ENCODE assay signal across 19 cellular contexts in genomic region chr5:66824476-66824875, GRCh38.
DNase-seq lines count a peak whose midpoint lies in the region; ATAC-seq and TF ChIP-seq lines count a peak whose summit lies in the region.
"Had no signal": no experiment of that assay in that cellular context is flagged by ENCODE, and none has a peak within 500 bp of the region (broad histone marks: within the 10 kb centered on the region; RNA-seq: fewer than 3 reads in every experiment).

No MANE protein-coding gene starts in this region.

- H3K4me1 Mint-ChIP-seq in activated CD8-positive, alpha-beta T cell treated with anti-CD3 and anti-CD28 coated beads for 36 hours (ENCODE audit: low read depth), result peaks cover 38% of the 10 kb centered on the region
- H3K4me1 Mint-ChIP-seq in activated CD8-positive, alpha-beta T cell treated with anti-CD3 and anti-CD28 coated beads, Interleukin-2, amount 10 ng/mL, durations not matched to agents 7 days and 5 days (ENCODE audit: low read depth), result peaks cover 54% of the 10 kb centered on the region
- H3K4me1 Mint-ChIP-seq in natural killer cell treated with Interleukin-12 subunit alpha and Interleukin-12 subunit beta and Interleukin-15 and Interleukin-18, amount 100 ng/mL, for 72 hours (ENCODE audit: low read depth in 2 of 2), result peaks cover 27 to 53% of the 10 kb centered on the region in 2 donors
- H3K4me1 Mint-ChIP-seq in natural killer cell, result peaks cover 15 to 16% of the 10 kb centered on the region in 2 donors
- H3K4me1 Mint-ChIP-seq in activated T-helper 17 cell treated with anti-CD3 and anti-CD28 coated beads, Interleukin-2, amount 50 U/mL, for 72 hours, result peaks cover 32% of the 10 kb centered on the region

- H3K27me3 Mint-ChIP-seq in activated CD8-positive, alpha-beta T cell treated with anti-CD3 and anti-CD28 coated beads for 36 hours, result peaks cover 15% of the 10 kb centered on the region
- H3K27me3 Mint-ChIP-seq in activated CD8-positive, alpha-beta T cell treated with anti-CD3 and anti-CD28 coated beads, Interleukin-2, amount 10 ng/mL, durations not matched to agents 7 days and 5 days (ENCODE audit: low read depth), result no peaks in the 10 kb centered on the region
- peaks cover 10 to 17% of the 10 kb centered on the region in 2 donors for H3K27me3 Mint-ChIP-seq in natural killer cell treated with Interleukin-12 subunit alpha and Interleukin-12 subunit beta and Interleukin-15 and Interleukin-18, amount 100 ng/mL, for 72 hours
- H3K27me3 Mint-ChIP-seq in natural killer cell (ENCODE audit: low read depth in 2 of 2), result peaks cover 17 to 39% of the 10 kb centered on the region in 2 donors
- H3K27me3 Mint-ChIP-seq in activated T-helper 17 cell treated with anti-CD3 and anti-CD28 coated beads, Interleukin-2, amount 50 U/mL, for 72 hours, result no peaks in the 10 kb centered on the region
- H3K27me3 Mint-ChIP-seq: CD4-positive, CD25-positive, alpha-beta regulatory T cell had no signal

- TF ChIP-seq CTCF in activated CD8-positive, alpha-beta T cell treated with anti-CD3 and anti-CD28 coated beads for 36 hours (IDR thresholded peaks at IDR 0.05), result no peak
- no peak for TF ChIP-seq CTCF in natural killer cell (IDR thresholded peaks at IDR 0.05)

- no peak for ATAC-seq in activated CD8-positive, alpha-beta T cell treated with anti-CD3 and anti-CD28 coated beads for 36 hours
- ATAC-seq in activated CD8-positive, alpha-beta T cell treated with anti-CD3 and anti-CD28 coated beads, Interleukin-2, amount 10 ng/mL, durations not matched to agents 7 days and 5 days, result no peak
- peak in 1 of 2 donors; percentile 22 for ATAC-seq in natural killer cell treated with Interleukin-12 subunit alpha and Interleukin-12 subunit beta and Interleukin-15 and Interleukin-18, amount 100 ng/mL, for 72 hours
- ATAC-seq in natural killer cell, result no peak
- ATAC-seq in activated T-helper 17 cell treated with anti-CD3 and anti-CD28 coated beads, Interleukin-2, amount 50 U/mL, for 72 hours (replicated peaks), result peak; percentile 54
- no peak for ATAC-seq in GM19324 (IDR thresholded peaks at IDR 0.05; ENCODE audit: low FRiP score, unreplicated experiment)
- ATAC-seq in sciatic nerve, result no peak

- H3K27ac Mint-ChIP-seq in activated CD8-positive, alpha-beta T cell treated with anti-CD3 and anti-CD28 coated beads for 36 hours, result peak overlapping the region; percentile 90
- no peak overlapping the region for H3K27ac Mint-ChIP-seq in activated CD8-positive, alpha-beta T cell treated with anti-CD3 and anti-CD28 coated beads, Interleukin-2, amount 10 ng/mL, durations not matched to agents 7 days and 5 days
- peak overlapping the region; percentile 85 to 94 for H3K27ac Mint-ChIP-seq in natural killer cell treated with Interleukin-12 subunit alpha and Interleukin-12 subunit beta and Interleukin-15 and Interleukin-18, amount 100 ng/mL, for 72 hours
- H3K27ac Mint-ChIP-seq in natural killer cell, result no peak overlapping the region
- H3K27ac Mint-ChIP-seq in activated T-helper 17 cell treated with anti-CD3 and anti-CD28 coated beads, Interleukin-2, amount 50 U/mL, for 72 hours, result peak overlapping the region; percentile 99
- H3K27ac Mint-ChIP-seq: HFFc6 had no signal

- POLR2A ChIA-PET in activated CD8-positive, alpha-beta T cell treated with anti-CD3 and anti-CD28 coated beads for 36 hours (lab: Charles Lee), result no interaction called here
- POLR2A ChIA-PET in activated CD8-positive, alpha-beta T cell treated with anti-CD3 and anti-CD28 coated beads, Interleukin-2, amount 10 ng/mL, durations not matched to agents 7 days and 5 days (lab: Charles Lee), result interaction anchor here (0.6 kb wide), 1 partner anchor 198 kb away, joined by 8 read pairs; no protein-coding TSS in a partner anchor

- intact Hi-C loops in activated CD8-positive, alpha-beta T cell treated with anti-CD3 and anti-CD28 coated beads for 36 hours (cut with micrococcal nuclease), result no loop called here
- intact Hi-C loops in natural killer cell (cut with micrococcal nuclease), result no loop called here
- intact Hi-C loops in sciatic nerve (cut with DNase I), result no loop called here

- H3K9me3 Mint-ChIP-seq in activated CD8-positive, alpha-beta T cell treated with anti-CD3 and anti-CD28 coated beads for 36 hours, result peaks cover 2% of the 10 kb centered on the region
- peaks cover 3% of the 10 kb centered on the region for H3K9me3 Mint-ChIP-seq in activated CD8-positive, alpha-beta T cell treated with anti-CD3 and anti-CD28 coated beads, Interleukin-2, amount 10 ng/mL, durations not matched to agents 7 days and 5 days (ENCODE audit: insufficient read depth)
- no peaks in the 10 kb centered on the region for H3K9me3 Mint-ChIP-seq in natural killer cell treated with Interleukin-12 subunit alpha and Interleukin-12 subunit beta and Interleukin-15 and Interleukin-18, amount 100 ng/mL, for 72 hours
- H3K9me3 Mint-ChIP-seq in natural killer cell, result no peaks in the 10 kb centered on the region
- peaks cover 3% of the 10 kb centered on the region for H3K9me3 Mint-ChIP-seq in activated T-helper 17 cell treated with anti-CD3 and anti-CD28 coated beads, Interleukin-2, amount 50 U/mL, for 72 hours
- H3K9me3 Mint-ChIP-seq: H9, HFFc6 had no signal

- H3K36me3 Mint-ChIP-seq in activated CD8-positive, alpha-beta T cell treated with anti-CD3 and anti-CD28 coated beads for 36 hours (ENCODE audit: low read depth), result no peaks in the 10 kb centered on the region
- H3K36me3 Mint-ChIP-seq in activated CD8-positive, alpha-beta T cell treated with anti-CD3 and anti-CD28 coated beads, Interleukin-2, amount 10 ng/mL, durations not matched to agents 7 days and 5 days (ENCODE audit: low read depth), result peaks cover 13% of the 10 kb centered on the region
- no peaks in the 10 kb centered on the region for H3K36me3 Mint-ChIP-seq in natural killer cell treated with Interleukin-12 subunit alpha and Interleukin-12 subunit beta and Interleukin-15 and Interleukin-18, amount 100 ng/mL, for 72 hours
- H3K36me3 Mint-ChIP-seq in natural killer cell, result no peaks in the 10 kb centered on the region
- H3K36me3 Mint-ChIP-seq in activated T-helper 17 cell treated with anti-CD3 and anti-CD28 coated beads, Interleukin-2, amount 50 U/mL, for 72 hours (ENCODE audit: low read depth), result no peaks in the 10 kb centered on the region
- H3K36me3 Mint-ChIP-seq: CD4-positive, CD25-positive, alpha-beta regulatory T cell had no signal

- CTCF ChIA-PET in activated CD8-positive, alpha-beta T cell treated with anti-CD3 and anti-CD28 coated beads for 36 hours (lab: Charles Lee), result interaction anchor here (0.9 to 2.2 kb wide), 2 partner anchors 10 to 40 kb away, joined by 3 to 7 read pairs; no protein-coding TSS in a partner anchor
- CTCF ChIA-PET in activated CD8-positive, alpha-beta T cell treated with anti-CD3 and anti-CD28 coated beads, Interleukin-2, amount 10 ng/mL, durations not matched to agents 7 days and 5 days (lab: Charles Lee), result interaction anchor here (1.2 to 1.3 kb wide), 2 partner anchors 10 to 12 kb away, joined by 3 to 4 read pairs; no protein-coding TSS in a partner anchor

- no peak overlapping the region for H3K4me3 Mint-ChIP-seq in activated CD8-positive, alpha-beta T cell treated with anti-CD3 and anti-CD28 coated beads for 36 hours
- H3K4me3 Mint-ChIP-seq in activated CD8-positive, alpha-beta T cell treated with anti-CD3 and anti-CD28 coated beads, Interleukin-2, amount 10 ng/mL, durations not matched to agents 7 days and 5 days, result no peak overlapping the region
- H3K4me3 Mint-ChIP-seq in natural killer cell treated with Interleukin-12 subunit alpha and Interleukin-12 subunit beta and Interleukin-15 and Interleukin-18, amount 100 ng/mL, for 72 hours, result peak overlapping the region; percentile 39
- no peak overlapping the region for H3K4me3 Mint-ChIP-seq in natural killer cell
- H3K4me3 Mint-ChIP-seq in activated T-helper 17 cell treated with anti-CD3 and anti-CD28 coated beads, Interleukin-2, amount 50 U/mL, for 72 hours, result peak overlapping the region; percentile 74
- H3K4me3 Mint-ChIP-seq: H9, HFFc6 had no signal

- no peak for DNase-seq in activated CD8-positive, alpha-beta T cell treated with anti-CD3 and anti-CD28 coated beads for 36 hours
- DNase-seq in activated CD8-positive, alpha-beta T cell treated with anti-CD3 and anti-CD28 coated beads, Interleukin-2, amount 10 ng/mL, durations not matched to agents 7 days and 5 days, result no peak
- no peak for DNase-seq in natural killer cell treated with Interleukin-12 subunit alpha and Interleukin-12 subunit beta and Interleukin-15 and Interleukin-18, amount 100 ng/mL, for 72 hours (ENCODE audit: low spot score)
- DNase-seq in natural killer cell (no peak), sciatic nerve (ENCODE audit: low spot score) (no peak)
- DNase-seq: DND-41, H9, HFFc6, MG63, NCI-H1417, NCI-H1694 treated with DMSO at 0.1 percent for 48 hours, NCI-H446 treated with DMSO at 0.1 percent for 48 hours, NCI-H526 treated with DMSO at 0.1 percent for 48 hours, PC-9, RPMI8226, SHP77 had no signal

Comparison
In these comparisons a context has a peak if more than half of its experiments do, and no peak if none do; other contexts are left out.
1. H3K27ac Mint-ChIP-seq: peak in activated CD8-positive, alpha-beta T cell treated with anti-CD3 and anti-CD28 coated beads for 36 hours (single experiment), natural killer cell treated with Interleukin-12 subunit alpha and Interleukin-12 subunit beta and Interleukin-15 and Interleukin-18, amount 100 ng/mL, for 72 hours (2 of 2) and activated T-helper 17 cell treated with anti-CD3 and anti-CD28 coated beads, Interleukin-2, amount 50 U/mL, for 72 hours (single experiment); none in activated CD8-positive, alpha-beta T cell treated with anti-CD3 and anti-CD28 coated beads, Interleukin-2, amount 10 ng/mL, durations not matched to agents 7 days and 5 days (single experiment) and natural killer cell (0 of 2).
2. H3K4me3 Mint-ChIP-seq: peak in natural killer cell treated with Interleukin-12 subunit alpha and Interleukin-12 subunit beta and Interleukin-15 and Interleukin-18, amount 100 ng/mL, for 72 hours (single experiment) and activated T-helper 17 cell treated with anti-CD3 and anti-CD28 coated beads, Interleukin-2, amount 50 U/mL, for 72 hours (single experiment); none in activated CD8-positive, alpha-beta T cell treated with anti-CD3 and anti-CD28 coated beads for 36 hours (single experiment), activated CD8-positive, alpha-beta T cell treated with anti-CD3 and anti-CD28 coated beads, Interleukin-2, amount 10 ng/mL, durations not matched to agents 7 days and 5 days (single experiment) and natural killer cell (single experiment).